In genomic region chr6:10621847-10622246, GRCh38 we compare ENCODE assay signal across 10 cellular contexts.
"Had no signal": no experiment of that assay in that cellular context is flagged by ENCODE, and none has a peak within 500 bp of the region (broad histone marks: within the 10 kb centered on the region; RNA-seq: fewer than 3 reads in every experiment).

No MANE protein-coding gene starts in this region.

- H3K27ac Mint-ChIP-seq: activated naive CD4-positive, alpha-beta T cell treated with anti-CD3 and anti-CD28 coated beads for 36 hours; activated T-helper 17 cell treated with anti-CD3 and anti-CD28 coated beads, Interleukin-2, amount 50 U/mL, for 72 hours had no signal

- ATAC-seq: activated T-helper 17 cell treated with anti-CD3 and anti-CD28 coated beads, Interleukin-2, amount 50 U/mL, for 72 hours; pancreas had no signal

- H3K36me3 ChIP-seq: pancreas, thyroid gland had no signal

- H3K27me3 Mint-ChIP-seq: activated T-helper 17 cell treated with anti-CD3 and anti-CD28 coated beads, Interleukin-2, amount 50 U/mL, for 72 hours had no signal

- H3K27ac ChIP-seq: pancreas, stomach, thyroid gland had no signal

- H3K4me1 ChIP-seq: pancreas, thyroid gland had no signal

- H3K27me3 ChIP-seq: pancreas, stomach, thyroid gland had no signal

- H3K4me3 Mint-ChIP-seq: activated naive CD4-positive, alpha-beta T cell treated with anti-CD3 and anti-CD28 coated beads for 36 hours; activated T-helper 17 cell treated with anti-CD3 and anti-CD28 coated beads, Interleukin-2, amount 50 U/mL, for 72 hours had no signal

- H3K4me1 Mint-ChIP-seq: activated T-helper 17 cell treated with anti-CD3 and anti-CD28 coated beads, Interleukin-2, amount 50 U/mL, for 72 hours had no signal

- DNase-seq: activated CD4-positive, alpha-beta T cell treated with anti-CD3 and anti-CD28 coated beads, Interleukin-2, amount 50 U/mL, for 1 hour; activated naive CD4-positive, alpha-beta T cell treated with anti-CD3 and anti-CD28 coated beads for 36 hours; activated T-cell treated with anti-CD3 and anti-CD28 coated beads for 4 hours; hippocampal formation; kidney glomerular epithelial cell; midbrain; pancreas; stomach; thyroid gland had no signal

- H3K4me3 ChIP-seq: pancreas, stomach, thyroid gland had no signal

- H3K9me3 ChIP-seq: pancreas, stomach, thyroid gland had no signal

- H3K9me3 Mint-ChIP-seq: activated naive CD4-positive, alpha-beta T cell treated with anti-CD3 and anti-CD28 coated beads for 36 hours had no signal
